ENCODE assay signal across 10 cellular contexts in genomic region chr14:73777420-73777819, GRCh38.
DNase-seq lines count a peak whose midpoint lies in the region; ATAC-seq and TF ChIP-seq lines count a peak whose summit lies in the region.
"Had no signal": no experiment of that assay in that cellular context is flagged by ENCODE, and none has a peak within 500 bp of the region (broad histone marks: within the 10 kb centered on the region; RNA-seq: fewer than 3 reads in every experiment).

No MANE protein-coding gene starts in this region.

- H3K36me3 ChIP-seq in Karpas-422 (ENCODE audit: insufficient read depth, low read length): no peaks in the 10 kb centered on the region
- no peaks in the 10 kb centered on the region for H3K36me3 ChIP-seq in sigmoid colon
- H3K36me3 ChIP-seq: thoracic aorta had no signal

- H3K27me3 ChIP-seq in Karpas-422 (ENCODE audit: low read length) (no peaks in the 10 kb centered on the region), sigmoid colon (no peaks in the 10 kb centered on the region)

- peak overlapping the region; percentile 11 for H3K4me2 ChIP-seq in Karpas-422 (ENCODE audit: low read depth, low read length, poor library complexity, severe bottlenecking)

- peak; percentile 53 for DNase-seq in activated naive CD4-positive, alpha-beta T cell treated with anti-CD3 and anti-CD28 coated beads for 36 hours
- no peak for DNase-seq in activated naive CD4-positive, alpha-beta T cell treated with anti-CD3 and anti-CD28 coated beads, Interleukin-2, amount 10 ng/mL, durations not matched to agents 7 days and 5 days
- peak; percentile 87 for DNase-seq in Karpas-422
- no peak for DNase-seq in effector memory CD8-positive, alpha-beta T cell
- peak; percentile 32 for DNase-seq in sigmoid colon
- DNase-seq in NCI-H2171 (lab: John Stamatoyannopoulos, UW): no peak
- DNase-seq in HCEC 1CT: no peak
- no peak for DNase-seq in germinal center (ENCODE audit: low spot score)
- DNase-seq: NCI-H2227 treated with DMSO at 0.1 percent for 48 hours had no signal

- peak; percentile 44 for ATAC-seq in effector memory CD8-positive, alpha-beta T cell (replicated peaks)

- H3K4me1 ChIP-seq in Karpas-422 (ENCODE audit: low read length) (peaks cover 65% of the 10 kb centered on the region), sigmoid colon (peaks cover 2 to 84% (median 73%) of the 10 kb centered on the region in 4 donors)

- no peak overlapping the region for H2AFZ ChIP-seq in Karpas-422 (ENCODE audit: low read length)

- 73 to 77% methylated on average over 7 of the region's 7 CpGs for WGBS in sigmoid colon, 2 donors

- H4K20me1 ChIP-seq in Karpas-422 (ENCODE audit: insufficient read depth, low read depth, low read length): no peaks in the 10 kb centered on the region

- no peaks in the 10 kb centered on the region for H3K27me3 Mint-ChIP-seq in activated naive CD4-positive, alpha-beta T cell treated with anti-CD3 and anti-CD28 coated beads for 36 hours (ENCODE audit: low read depth)
- H3K27me3 Mint-ChIP-seq in activated naive CD4-positive, alpha-beta T cell treated with anti-CD3 and anti-CD28 coated beads, Interleukin-2, amount 10 ng/mL, durations not matched to agents 7 days and 5 days: no peaks in the 10 kb centered on the region
- no peaks in the 10 kb centered on the region for H3K27me3 Mint-ChIP-seq in effector memory CD8-positive, alpha-beta T cell

- peak overlapping the region; percentile 6 for H3K27ac Mint-ChIP-seq in activated naive CD4-positive, alpha-beta T cell treated with anti-CD3 and anti-CD28 coated beads for 36 hours
- no peak overlapping the region for H3K27ac Mint-ChIP-seq in activated naive CD4-positive, alpha-beta T cell treated with anti-CD3 and anti-CD28 coated beads, Interleukin-2, amount 10 ng/mL, durations not matched to agents 7 days and 5 days
- H3K27ac Mint-ChIP-seq in effector memory CD8-positive, alpha-beta T cell: peak overlapping the region in 1 of 2 donors; percentile 68

- CTCF ChIA-PET in activated naive CD4-positive, alpha-beta T cell treated with anti-CD3 and anti-CD28 coated beads for 36 hours (lab: Charles Lee): interaction anchor here (0.6 to 4.9 kb wide), 7 partner anchors 8 to 65 kb away, joined by 3 to 45 read pairs (median 5); a partner anchor contains a TSS
- CTCF ChIA-PET in activated naive CD4-positive, alpha-beta T cell treated with anti-CD3 and anti-CD28 coated beads, Interleukin-2, amount 10 ng/mL, durations not matched to agents 7 days and 5 days (lab: Charles Lee): interaction anchor here (1.3 to 1.9 kb wide), 4 partner anchors 9 to 49 kb away, joined by 4 to 9 read pairs (median 5); no protein-coding TSS in a partner anchor

- TF ChIP-seq POLR2A in sigmoid colon (IDR thresholded peaks at IDR 0.05): no peak

- intact Hi-C loops in activated naive CD4-positive, alpha-beta T cell treated with anti-CD3 and anti-CD28 coated beads for 36 hours (cut with micrococcal nuclease): loop anchor here (1.0 kb wide), 1 partner anchor 49 kb away; no protein-coding TSS in a partner anchor
- intact Hi-C loops in sigmoid colon (cut with DNase I): no loop called here

- H3K79me2 ChIP-seq in Karpas-422 (ENCODE audit: low read length): peaks cover 93% of the 10 kb centered on the region

- no peaks in the 10 kb centered on the region for H3K9me2 ChIP-seq in Karpas-422 (replicated peaks; ENCODE audit: insufficient read depth, low read length)

- H3K36me3 Mint-ChIP-seq in activated naive CD4-positive, alpha-beta T cell treated with anti-CD3 and anti-CD28 coated beads for 36 hours (ENCODE audit: low read depth): no peaks in the 10 kb centered on the region
- peaks cover 14% of the 10 kb centered on the region for H3K36me3 Mint-ChIP-seq in activated naive CD4-positive, alpha-beta T cell treated with anti-CD3 and anti-CD28 coated beads, Interleukin-2, amount 10 ng/mL, durations not matched to agents 7 days and 5 days
- H3K36me3 Mint-ChIP-seq in effector memory CD8-positive, alpha-beta T cell (ENCODE audit: insufficient read depth): peaks cover 10% of the 10 kb centered on the region

- H3K4me1 Mint-ChIP-seq in activated naive CD4-positive, alpha-beta T cell treated with anti-CD3 and anti-CD28 coated beads for 36 hours (ENCODE audit: low read depth): peaks cover 56% of the 10 kb centered on the region
- H3K4me1 Mint-ChIP-seq in activated naive CD4-positive, alpha-beta T cell treated with anti-CD3 and anti-CD28 coated beads, Interleukin-2, amount 10 ng/mL, durations not matched to agents 7 days and 5 days: peaks cover 76% of the 10 kb centered on the region
- peaks cover 39 to 53% of the 10 kb centered on the region in 2 donors for H3K4me1 Mint-ChIP-seq in effector memory CD8-positive, alpha-beta T cell (ENCODE audit: low read depth in 2 of 2)

- no peaks in the 10 kb centered on the region for H3K9me3 ChIP-seq in Karpas-422 (ENCODE audit: low read length)
- no peaks in the 10 kb centered on the region for H3K9me3 ChIP-seq in sigmoid colon
- H3K9me3 ChIP-seq: thoracic aorta had no signal

- no peak overlapping the region for H3K9ac ChIP-seq in Karpas-422 (ENCODE audit: low read length)

- no peaks in the 10 kb centered on the region for H3K9me3 Mint-ChIP-seq in activated naive CD4-positive, alpha-beta T cell treated with anti-CD3 and anti-CD28 coated beads for 36 hours
- H3K9me3 Mint-ChIP-seq in activated naive CD4-positive, alpha-beta T cell treated with anti-CD3 and anti-CD28 coated beads, Interleukin-2, amount 10 ng/mL, durations not matched to agents 7 days and 5 days: no peaks in the 10 kb centered on the region
- H3K9me3 Mint-ChIP-seq in effector memory CD8-positive, alpha-beta T cell: no peaks in the 10 kb centered on the region

- no peak for TF ChIP-seq CTCF in sigmoid colon (IDR thresholded peaks at IDR 0.05)

- H3K4me3 ChIP-seq in Karpas-422 (ENCODE audit: low read length): no peak overlapping the region
- H3K4me3 ChIP-seq in sigmoid colon: no peak overlapping the region
- H3K4me3 ChIP-seq: thoracic aorta had no signal

- H3K4me3 Mint-ChIP-seq in activated naive CD4-positive, alpha-beta T cell treated with anti-CD3 and anti-CD28 coated beads for 36 hours: no peak overlapping the region
- H3K4me3 Mint-ChIP-seq in activated naive CD4-positive, alpha-beta T cell treated with anti-CD3 and anti-CD28 coated beads, Interleukin-2, amount 10 ng/mL, durations not matched to agents 7 days and 5 days: no peak overlapping the region
- peak overlapping the region; percentile 4 to 12 for H3K4me3 Mint-ChIP-seq in effector memory CD8-positive, alpha-beta T cell

- peak overlapping the region; percentile 4; the same call in 1 of the 2 replicates for H3K27ac ChIP-seq in Karpas-422 (ENCODE audit: low read length)
- H3K27ac ChIP-seq in sigmoid colon: peak overlapping the region in 2 of 4 donors; percentile 24 to 78
- H3K27ac ChIP-seq: thoracic aorta had no signal

- TF ChIP-seq EP300 in sigmoid colon (IDR thresholded peaks at IDR 0.05): no peak

Comparison
In these comparisons a context has a peak if more than half of its experiments do, and no peak if none do; other contexts are left out.
1. DNase-seq: peak in activated naive CD4-positive, alpha-beta T cell treated with anti-CD3 and anti-CD28 coated beads for 36 hours (single experiment), Karpas-422 (single experiment) and sigmoid colon (single experiment); none in activated naive CD4-positive, alpha-beta T cell treated with anti-CD3 and anti-CD28 coated beads, Interleukin-2, amount 10 ng/mL, durations not matched to agents 7 days and 5 days (single experiment), effector memory CD8-positive, alpha-beta T cell (0 of 3), NCI-H2171 (single experiment), HCEC 1CT (single experiment) and germinal center (single experiment).
2. H3K4me3 Mint-ChIP-seq: peak in effector memory CD8-positive, alpha-beta T cell (2 of 2); none in activated naive CD4-positive, alpha-beta T cell treated with anti-CD3 and anti-CD28 coated beads for 36 hours (single experiment) and activated naive CD4-positive, alpha-beta T cell treated with anti-CD3 and anti-CD28 coated beads, Interleukin-2, amount 10 ng/mL, durations not matched to agents 7 days and 5 days (single experiment).